Comparison of ENCODE assay signal across 33 cellular contexts in the genomic region with DNA sequence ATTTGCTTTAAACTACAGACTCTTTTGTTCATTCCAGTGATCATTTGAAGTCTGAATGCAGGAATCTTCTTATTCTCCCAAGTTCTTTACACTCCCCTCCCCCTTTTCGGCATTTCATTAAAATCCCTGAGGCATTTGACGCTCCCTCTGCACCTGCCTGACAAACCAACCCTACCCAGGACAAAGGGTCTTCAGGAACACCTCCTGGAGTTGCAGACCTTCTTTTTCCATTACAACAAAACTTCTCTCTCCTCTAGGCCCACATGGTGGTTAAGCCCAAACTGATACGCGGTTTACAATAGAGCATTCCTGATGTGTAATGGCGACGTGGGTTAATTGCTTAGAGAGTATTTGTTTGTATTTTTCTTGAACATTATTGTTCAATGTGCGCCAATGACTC.
"Had no signal": no experiment of that assay in that cellular context is flagged by ENCODE, and none has a peak within 500 bp of the region (broad histone marks: within the 10 kb centered on the region; RNA-seq: fewer than 3 reads in every experiment).

No MANE protein-coding gene starts in this region.

- H3K4me2 ChIP-seq: hepatocyte had no signal

- H3K4me3 ChIP-seq: ascending aorta, breast epithelium, cardiac muscle cell, colonic mucosa, esophagus squamous epithelium, gastroesophageal sphincter, heart right ventricle, hepatocyte had no signal

- H2AFZ ChIP-seq: hepatocyte had no signal

- H3K4me1 ChIP-seq: ascending aorta, breast epithelium, colonic mucosa, esophagus squamous epithelium, gastroesophageal sphincter, heart right ventricle had no signal

- DNase-seq: activated CD4-positive, alpha-beta memory T cell treated with anti-CD3 and anti-CD28 coated beads for 36 hours; activated CD4-positive, alpha-beta T cell treated with anti-CD3 and anti-CD28 coated beads for 36 hours; activated CD4-positive, alpha-beta T cell treated with anti-CD3 and anti-CD28 coated beads, Interleukin-2, amount 10 ng/mL, durations not matched to agents 24 days and 14 days; activated CD4-positive, CD25-positive, alpha-beta regulatory T cell; activated CD4-positive, CD25-positive, alpha-beta regulatory T cell treated with anti-CD3 and anti-CD28 coated beads, Interleukin-2, amount 50 U/mL, for 72 hours; activated CD8-positive, alpha-beta memory T cell treated with anti-CD3 and anti-CD28 coated beads, Interleukin-2, amount 10 ng/mL, durations not matched to agents 7 days and 5 days; activated CD8-positive, alpha-beta memory T cell treated with anti-CD3 and anti-CD28 coated beads, Interleukin-2, amount 50 U/mL, for 48 hours; activated CD8-positive, alpha-beta T cell treated with anti-CD3 and anti-CD28 coated beads, Interleukin-2, amount 10 ng/mL, durations not matched to agents 7 days and 5 days; activated gamma-delta T cell; activated naive CD4-positive, alpha-beta T cell; activated naive CD4-positive, alpha-beta T cell treated with anti-CD3 and anti-CD28 coated beads, Interleukin-2, amount 10 ng/mL, durations not matched to agents 7 days and 5 days; activated naive CD8-positive, alpha-beta T cell treated with anti-CD3 and anti-CD28 coated beads, Interleukin-2, amount 10 ng/mL, durations not matched to agents 7 days and 5 days; activated T-cell treated with anti-CD3 and anti-CD28 coated beads for 4 hours; activated T-cell treated with anti-CD3 and anti-CD28 coated beads, Interleukin-2, amount 50 U/mL, for 24 hours; activated T-cell treated with anti-CD3 and anti-CD28 coated beads, Interleukin-2, amount 50 U/mL, for 72 hours; central memory CD4-positive, alpha-beta T cell; cerebellar nuclear complex; colonic mucosa; effector memory CD4-positive, alpha-beta T cell; endodermal cell; erythroblast; esophagus squamous epithelium; foreskin melanocyte; heart right ventricle; T-helper 17 cell; T1000; WERI-Rb-1 had no signal

- H3K27me3 ChIP-seq: ascending aorta, breast epithelium, cardiac muscle cell, colonic mucosa, esophagus squamous epithelium, hepatocyte had no signal

- H3K36me3 ChIP-seq: ascending aorta, breast epithelium, cardiac muscle cell, colonic mucosa, esophagus squamous epithelium, gastroesophageal sphincter, heart right ventricle, WERI-Rb-1 had no signal

- H3K9me3 ChIP-seq: ascending aorta, breast epithelium, colonic mucosa, esophagus squamous epithelium, gastroesophageal sphincter, heart right ventricle had no signal

- ATAC-seq: activated CD4-positive, alpha-beta T cell treated with anti-CD3 and anti-CD28 coated beads for 36 hours; activated CD8-positive, alpha-beta memory T cell treated with anti-CD3 and anti-CD28 coated beads, Interleukin-2, amount 10 ng/mL, durations not matched to agents 7 days and 5 days; activated CD8-positive, alpha-beta T cell treated with anti-CD3 and anti-CD28 coated beads, Interleukin-2, amount 10 ng/mL, durations not matched to agents 7 days and 5 days; activated naive CD4-positive, alpha-beta T cell treated with anti-CD3 and anti-CD28 coated beads, Interleukin-2, amount 50 U/mL, for 72 hours; activated T-cell treated with anti-CD3 and anti-CD28 coated beads, Interleukin-2, amount 50 U/mL, for 72 hours; gastroesophageal sphincter; heart right ventricle; T-helper 17 cell had no signal

- H3K27ac ChIP-seq: ascending aorta, breast epithelium, cardiac muscle cell, colonic mucosa, esophagus squamous epithelium, gastroesophageal sphincter, heart right ventricle, hepatocyte, WERI-Rb-1 had no signal

- H3K79me2 ChIP-seq: hepatocyte had no signal
